In genomic region chr7:108146070-108146842, GRCh38 we compare ENCODE assay signal across 8 cellular contexts. TPM values are rescaled to one million over a fixed set of nuclear protein-coding genes. Genes with fewer than 3 reads are reported as not detected.
DNase-seq lines count a peak whose midpoint lies in the region; ATAC-seq and TF ChIP-seq lines count a peak whose summit lies in the region.

No MANE protein-coding gene starts in this region.

- peaks cover 6 to 40% of the 10 kb centered on the region in 2 donors for H3K27me3 Mint-ChIP-seq in natural killer cell (ENCODE audit: low read depth in 2 of 2)

- H3K4me1 Mint-ChIP-seq in natural killer cell, result no peaks in the 10 kb centered on the region

- H3K4me3 Mint-ChIP-seq in natural killer cell, result no peak overlapping the region

- peak overlapping the region in 1 of 4 donors; percentile 18 for H3K4me3 ChIP-seq in tibial nerve

- TF ChIP-seq POLR2A in tibial nerve (IDR thresholded peaks at IDR 0.05), result no peak

- intact Hi-C loops in natural killer cell (cut with micrococcal nuclease), result loop anchor here (1.0 kb wide), 1 partner anchor 37 kb away; no protein-coding TSS in a partner anchor

- TF ChIP-seq CTCF in natural killer cell (IDR thresholded peaks at IDR 0.05) (peak; percentile 60), tibial nerve (IDR thresholded peaks at IDR 0.05) (peak; percentile 87 to 91 (median 90))

- H3K36me3 ChIP-seq in tibial nerve, result no peaks in the 10 kb centered on the region

- peak; percentile 82 for DNase-seq in EH (ENCODE audit: low read depth)
- DNase-seq in NCI-H526 (lab: John Stamatoyannopoulos, UW), result peak; percentile 84 to 90
- DNase-seq in activated T-cell treated with anti-CD3 and anti-CD28 coated beads for 24 hours (ENCODE audit: low read depth), result peak; percentile 10
- DNase-seq in fibroblast of peridontal ligament (ENCODE audit: extremely low read depth), result peak; percentile 94
- DNase-seq in natural killer cell, result no peak
- peak; percentile 19 to 71 for DNase-seq in tibial nerve (ENCODE audit: low spot score in 2 of 2)

- H3K9me3 ChIP-seq in tibial nerve, result no peaks in the 10 kb centered on the region

- H3K9me3 Mint-ChIP-seq in natural killer cell, result no peaks in the 10 kb centered on the region

- H3K27ac ChIP-seq in tibial nerve, result no peak overlapping the region

- 11 to 12% methylated on average over 12 of the region's 12 CpGs for WGBS in tibial nerve, 2 donors

- H3K27me3 ChIP-seq in tibial nerve, result no peaks in the 10 kb centered on the region

- no peak overlapping the region for H3K27ac Mint-ChIP-seq in natural killer cell

- no peaks in the 10 kb centered on the region for H3K36me3 Mint-ChIP-seq in natural killer cell

- ATAC-seq in HG03280 (IDR thresholded peaks at IDR 0.05; ENCODE audit: unreplicated experiment) (peak; percentile 61), natural killer cell (peak in 2 of 3 donors; percentile 54 to 75), HG02798 (IDR thresholded peaks at IDR 0.05; ENCODE audit: poor library complexity, unreplicated experiment) (no peak)

- TF ChIP-seq EP300 in tibial nerve (IDR thresholded peaks at IDR 0.05), result peak in 1 of 2 donors; percentile 43

- peaks cover 0 to 7% (median 0%) of the 10 kb centered on the region in 4 donors for H3K4me1 ChIP-seq in tibial nerve

RNA-seq across cellular contexts. Expression of gene LAMB4, which starts 16.1 kb away (rescaled TPM):
- total RNA-seq in natural killer cell, result not detected
- total RNA-seq in tibial nerve, result 1 to 10 TPM in 1 of 4 donors, under 1 TPM in 2, not detected in 1; 0.22 to 1.2 (median 0.42) TPM
